8 cellular contexts compared by ENCODE assay signal in the genomic region with DNA sequence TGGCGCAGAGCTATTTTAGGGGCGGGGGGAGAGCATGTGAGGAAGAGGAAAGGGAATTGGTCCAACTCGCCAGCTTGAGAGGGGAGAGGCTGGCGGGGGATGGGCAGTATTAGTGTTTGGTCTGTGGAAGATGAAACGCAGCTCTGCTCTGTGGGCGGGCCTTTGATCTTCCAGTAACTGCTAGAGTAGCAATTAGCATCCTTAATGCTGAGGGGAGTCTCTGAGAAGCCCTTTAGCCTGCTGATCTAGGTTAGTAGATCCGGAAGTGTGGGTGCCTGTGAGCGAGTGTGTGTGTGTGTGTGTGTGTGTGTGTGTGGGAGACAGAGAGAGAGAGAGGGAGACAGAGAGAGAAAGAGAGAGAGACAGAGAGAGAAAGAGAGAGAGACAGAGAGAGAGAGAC.
DNase-seq lines count a peak whose midpoint lies in the region; ATAC-seq and TF ChIP-seq lines count a peak whose summit lies in the region.

No MANE protein-coding gene starts in this region.

- no peak for TF ChIP-seq CTCF in GM12865 (IDR thresholded peaks at IDR 0.05; ENCODE audit: insufficient read depth, low read depth, low read length, missing control alignments)
- TF ChIP-seq CTCF in smooth muscle cell (IDR thresholded peaks at IDR 0.05; ENCODE audit: borderline replicate concordance, insufficient read depth, poor library complexity, severe bottlenecking) = no peak

- no peaks in the 10 kb centered on the region for H4K20me1 ChIP-seq in smooth muscle cell (ENCODE audit: low read depth)

- no peaks in the 10 kb centered on the region for H3K36me3 ChIP-seq in smooth muscle cell (ENCODE audit: low read depth)

- ATAC-seq in left cardiac atrium = peak; percentile 55 to 78
- no peak for ATAC-seq in GM21515 (IDR thresholded peaks at IDR 0.05; ENCODE audit: unreplicated experiment)
- no peak for ATAC-seq in HG03196 (IDR thresholded peaks at IDR 0.05; ENCODE audit: unreplicated experiment)

- H3K4me1 ChIP-seq in smooth muscle cell (ENCODE audit: low read depth) = peaks cover 10% of the 10 kb centered on the region

- peaks cover 4% of the 10 kb centered on the region for H3F3A ChIP-seq in smooth muscle cell (ENCODE audit: low read depth)

- no peaks in the 10 kb centered on the region for H3K79me2 ChIP-seq in smooth muscle cell (ENCODE audit: low read depth)

- no peak overlapping the region for H3K4me3 ChIP-seq in GM12865 (ENCODE audit: low read depth, low read length)
- peak overlapping the region; percentile 39 for H3K4me3 ChIP-seq in smooth muscle cell

- H2AFZ ChIP-seq in smooth muscle cell (ENCODE audit: low read depth) = peak overlapping the region; percentile 75

- H3K27me3 ChIP-seq in smooth muscle cell (ENCODE audit: low read depth) = no peaks in the 10 kb centered on the region

- DNase-seq in GM12865 (ENCODE audit: low read depth) (peak; percentile 41), NCI-H748 (lab: John Stamatoyannopoulos, UW; ENCODE audit: unreplicated experiment) (peak; percentile 84), activated T-helper 1 cell treated with Interleukin-2 at 50 U/mL for 16 hours (ENCODE audit: low read depth) (peak; percentile 59), left cardiac atrium (peak; percentile 39), smooth muscle cell (lab: John Stamatoyannopoulos, UW; ENCODE audit: unreplicated experiment) (no peak), middle frontal gyrus (ENCODE audit: extremely low spot score, low spot score) (no peak)

- peak overlapping the region; percentile 84 for H3K4me2 ChIP-seq in smooth muscle cell

- 3% methylated on average over 8 of the region's 8 CpGs for WGBS in smooth muscle cell (ENCODE audit: low lambda C conversion rate)

- intact Hi-C loops in left cardiac atrium (cut with DNase I) = no loop called here

- H3K9me3 ChIP-seq in smooth muscle cell (replicated peaks; ENCODE audit: low read depth) = no peaks in the 10 kb centered on the region

- H3K27ac ChIP-seq in smooth muscle cell (ENCODE audit: low read depth) = no peak overlapping the region

- peak overlapping the region; percentile 26 for H3K9ac ChIP-seq in smooth muscle cell (ENCODE audit: low read depth)

Comparison
In these comparisons a context has a peak if more than half of its experiments do, and no peak if none do; other contexts are left out.
1. DNase-seq: peak in GM12865 (single experiment), NCI-H748 (single experiment), activated T-helper 1 cell treated with Interleukin-2 at 50 U/mL for 16 hours (single experiment) and left cardiac atrium (single experiment); none in smooth muscle cell (single experiment) and middle frontal gyrus (single experiment).
2. ATAC-seq: peak in left cardiac atrium (2 of 2); none in GM21515 (single experiment) and HG03196 (single experiment).